In genomic region chr18:5983479-5983878, GRCh38 we compare ENCODE assay signal across 1 cellular context.
TF ChIP-seq lines count a peak whose summit lies in the region.

No MANE protein-coding gene starts in this region.

TF ChIP-seq in H1, 55 proteins besides CTCF, POLR2A, EP300 and RAD21:
- TF ChIP-seq SIX5 (IDR thresholded peaks at IDR 0.05; ENCODE audit: low read depth, low read length), result no peak
- TF ChIP-seq ASH2L (IDR thresholded peaks at IDR 0.05; ENCODE audit: low read length), result no peak
- TF ChIP-seq KDM5A (IDR thresholded peaks at IDR 0.05; ENCODE audit: low read length), result no peak
